Comparison of ENCODE assay signal across 1 cellular context in the genomic region with DNA sequence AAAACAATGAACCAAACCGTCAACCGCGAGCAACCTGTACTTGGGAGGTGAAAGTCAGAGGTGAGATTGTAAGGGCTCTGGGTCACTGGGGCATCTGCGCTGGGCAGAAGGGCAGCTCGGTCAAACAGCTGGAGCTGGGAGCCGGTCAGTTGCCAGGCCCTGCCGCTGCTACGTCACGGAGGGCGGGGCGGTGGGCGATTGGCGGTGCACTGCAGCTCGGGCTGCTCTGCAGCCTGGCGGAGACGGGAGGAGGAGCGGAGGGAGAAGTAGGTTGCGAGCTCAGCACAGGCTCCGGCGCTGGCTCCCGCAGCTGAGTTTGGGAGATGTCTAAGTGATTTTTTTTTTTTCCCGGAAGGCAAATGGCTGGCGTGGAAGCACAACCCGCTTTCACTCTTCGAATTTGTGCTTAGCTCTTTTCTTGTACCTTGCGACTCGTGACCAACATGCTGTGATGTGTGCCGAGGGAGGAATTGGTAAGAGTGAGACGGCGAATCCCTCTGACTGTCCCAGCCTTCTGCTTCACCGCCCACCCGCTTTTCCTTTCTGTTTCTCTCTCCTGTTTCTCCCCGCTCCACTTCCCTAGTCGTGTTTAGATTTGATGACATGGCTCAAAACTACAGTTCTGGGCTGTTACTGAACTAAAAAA.
A peak's percentile ranks its signal among the peaks of the same experiment; 100 is the strongest.
TF ChIP-seq lines count a peak whose summit lies in the region.

A gene (plus strand): TSS at position 229 of the 646 bp plus-strand sequence. CDS start 27,266 bp downstream, outside the sequence.

TF ChIP-seq in K562, 482 proteins besides CTCF, POLR2A, EP300 and RAD21 (continued from another document and continues in another):
- TF ChIP-seq, protein P1, sequence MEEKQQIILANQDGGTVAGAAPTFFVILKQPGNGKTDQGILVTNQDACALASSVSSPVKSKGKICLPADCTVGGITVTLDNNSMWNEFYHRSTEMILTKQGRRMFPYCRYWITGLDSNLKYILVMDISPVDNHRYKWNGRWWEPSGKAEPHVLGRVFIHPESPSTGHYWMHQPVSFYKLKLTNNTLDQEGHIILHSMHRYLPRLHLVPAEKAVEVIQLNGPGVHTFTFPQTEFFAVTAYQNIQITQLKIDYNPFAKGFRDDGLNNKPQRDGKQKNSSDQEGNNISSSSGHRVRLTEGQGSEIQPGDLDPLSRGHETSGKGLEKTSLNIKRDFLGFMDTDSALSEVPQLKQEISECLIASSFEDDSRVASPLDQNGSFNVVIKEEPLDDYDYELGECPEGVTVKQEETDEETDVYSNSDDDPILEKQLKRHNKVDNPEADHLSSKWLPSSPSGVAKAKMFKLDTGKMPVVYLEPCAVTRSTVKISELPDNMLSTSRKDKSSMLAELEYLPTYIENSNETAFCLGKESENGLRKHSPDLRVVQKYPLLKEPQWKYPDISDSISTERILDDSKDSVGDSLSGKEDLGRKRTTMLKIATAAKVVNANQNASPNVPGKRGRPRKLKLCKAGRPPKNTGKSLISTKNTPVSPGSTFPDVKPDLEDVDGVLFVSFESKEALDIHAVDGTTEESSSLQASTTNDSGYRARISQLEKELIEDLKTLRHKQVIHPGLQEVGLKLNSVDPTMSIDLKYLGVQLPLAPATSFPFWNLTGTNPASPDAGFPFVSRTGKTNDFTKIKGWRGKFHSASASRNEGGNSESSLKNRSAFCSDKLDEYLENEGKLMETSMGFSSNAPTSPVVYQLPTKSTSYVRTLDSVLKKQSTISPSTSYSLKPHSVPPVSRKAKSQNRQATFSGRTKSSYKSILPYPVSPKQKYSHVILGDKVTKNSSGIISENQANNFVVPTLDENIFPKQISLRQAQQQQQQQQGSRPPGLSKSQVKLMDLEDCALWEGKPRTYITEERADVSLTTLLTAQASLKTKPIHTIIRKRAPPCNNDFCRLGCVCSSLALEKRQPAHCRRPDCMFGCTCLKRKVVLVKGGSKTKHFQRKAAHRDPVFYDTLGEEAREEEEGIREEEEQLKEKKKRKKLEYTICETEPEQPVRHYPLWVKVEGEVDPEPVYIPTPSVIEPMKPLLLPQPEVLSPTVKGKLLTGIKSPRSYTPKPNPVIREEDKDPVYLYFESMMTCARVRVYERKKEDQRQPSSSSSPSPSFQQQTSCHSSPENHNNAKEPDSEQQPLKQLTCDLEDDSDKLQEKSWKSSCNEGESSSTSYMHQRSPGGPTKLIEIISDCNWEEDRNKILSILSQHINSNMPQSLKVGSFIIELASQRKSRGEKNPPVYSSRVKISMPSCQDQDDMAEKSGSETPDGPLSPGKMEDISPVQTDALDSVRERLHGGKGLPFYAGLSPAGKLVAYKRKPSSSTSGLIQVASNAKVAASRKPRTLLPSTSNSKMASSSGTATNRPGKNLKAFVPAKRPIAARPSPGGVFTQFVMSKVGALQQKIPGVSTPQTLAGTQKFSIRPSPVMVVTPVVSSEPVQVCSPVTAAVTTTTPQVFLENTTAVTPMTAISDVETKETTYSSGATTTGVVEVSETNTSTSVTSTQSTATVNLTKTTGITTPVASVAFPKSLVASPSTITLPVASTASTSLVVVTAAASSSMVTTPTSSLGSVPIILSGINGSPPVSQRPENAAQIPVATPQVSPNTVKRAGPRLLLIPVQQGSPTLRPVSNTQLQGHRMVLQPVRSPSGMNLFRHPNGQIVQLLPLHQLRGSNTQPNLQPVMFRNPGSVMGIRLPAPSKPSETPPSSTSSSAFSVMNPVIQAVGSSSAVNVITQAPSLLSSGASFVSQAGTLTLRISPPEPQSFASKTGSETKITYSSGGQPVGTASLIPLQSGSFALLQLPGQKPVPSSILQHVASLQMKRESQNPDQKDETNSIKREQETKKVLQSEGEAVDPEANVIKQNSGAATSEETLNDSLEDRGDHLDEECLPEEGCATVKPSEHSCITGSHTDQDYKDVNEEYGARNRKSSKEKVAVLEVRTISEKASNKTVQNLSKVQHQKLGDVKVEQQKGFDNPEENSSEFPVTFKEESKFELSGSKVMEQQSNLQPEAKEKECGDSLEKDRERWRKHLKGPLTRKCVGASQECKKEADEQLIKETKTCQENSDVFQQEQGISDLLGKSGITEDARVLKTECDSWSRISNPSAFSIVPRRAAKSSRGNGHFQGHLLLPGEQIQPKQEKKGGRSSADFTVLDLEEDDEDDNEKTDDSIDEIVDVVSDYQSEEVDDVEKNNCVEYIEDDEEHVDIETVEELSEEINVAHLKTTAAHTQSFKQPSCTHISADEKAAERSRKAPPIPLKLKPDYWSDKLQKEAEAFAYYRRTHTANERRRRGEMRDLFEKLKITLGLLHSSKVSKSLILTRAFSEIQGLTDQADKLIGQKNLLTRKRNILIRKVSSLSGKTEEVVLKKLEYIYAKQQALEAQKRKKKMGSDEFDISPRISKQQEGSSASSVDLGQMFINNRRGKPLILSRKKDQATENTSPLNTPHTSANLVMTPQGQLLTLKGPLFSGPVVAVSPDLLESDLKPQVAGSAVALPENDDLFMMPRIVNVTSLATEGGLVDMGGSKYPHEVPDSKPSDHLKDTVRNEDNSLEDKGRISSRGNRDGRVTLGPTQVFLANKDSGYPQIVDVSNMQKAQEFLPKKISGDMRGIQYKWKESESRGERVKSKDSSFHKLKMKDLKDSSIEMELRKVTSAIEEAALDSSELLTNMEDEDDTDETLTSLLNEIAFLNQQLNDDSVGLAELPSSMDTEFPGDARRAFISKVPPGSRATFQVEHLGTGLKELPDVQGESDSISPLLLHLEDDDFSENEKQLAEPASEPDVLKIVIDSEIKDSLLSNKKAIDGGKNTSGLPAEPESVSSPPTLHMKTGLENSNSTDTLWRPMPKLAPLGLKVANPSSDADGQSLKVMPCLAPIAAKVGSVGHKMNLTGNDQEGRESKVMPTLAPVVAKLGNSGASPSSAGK (IDR thresholded peaks at IDR 0.05) = peak; percentile 90
- TF ChIP-seq FOXJ3 (CRISPR knock-in tag; IDR thresholded peaks at IDR 0.05) (no peak), MAFK (IDR thresholded peaks at IDR 0.05; ENCODE audit: low read length) (no peak), ZNF584 (CRISPR knock-in tag; IDR thresholded peaks at IDR 0.05; ENCODE audit: low read depth) (no peak), MTA1 (IDR thresholded peaks at IDR 0.05; ENCODE audit: borderline replicate concordance) (no peak), BCL6 (CRISPR knock-in tag; IDR thresholded peaks at IDR 0.05) (no peak), ZEB2 (IDR thresholded peaks at IDR 0.05) (no peak), ESRRA (IDR thresholded peaks at IDR 0.05; ENCODE audit: borderline replicate concordance, low read depth) (no peak), NEUROD1 (IDR thresholded peaks at IDR 0.05; ENCODE audit: borderline replicate concordance, low read depth, low read length, partially characterized antibody) (no peak), SOX6 (IDR thresholded peaks at IDR 0.05) (no peak; the same call in 1 of the 2 replicates), SREBF1 (IDR thresholded peaks at IDR 0.05; ENCODE audit: borderline replicate concordance, low read depth, low read length) (no peak), NELFE (IDR thresholded peaks at IDR 0.05; ENCODE audit: insufficient read depth, insufficient read length) (no peak), MAZ (CRISPR knock-in tag; conservative IDR thresholded peaks at IDR 0.05 in 1 of 2, IDR thresholded peaks at IDR 0.05 in 1 of 2) (peak in 1 of 2 experiments; percentile 45; a peak in 1 of 4 replicates), DACH1 (IDR thresholded peaks at IDR 0.05; ENCODE audit: partially characterized antibody) (no peak), ZNF79 (CRISPR knock-in tag; IDR thresholded peaks at IDR 0.05; ENCODE audit: low read depth) (no peak), RBM17 (IDR thresholded peaks at IDR 0.05; ENCODE audit: borderline replicate concordance, low read depth, low read length) (no peak), MEF2A (IDR thresholded peaks at IDR 0.05; ENCODE audit: control insufficient read depth, low read depth, low read length) (no peak), ZNF436 (CRISPR knock-in tag; IDR thresholded peaks at IDR 0.05) (no peak), RBM14 (IDR thresholded peaks at IDR 0.05; ENCODE audit: borderline replicate concordance, insufficient read depth, low read depth, low read length) (no peak), BRD4 (IDR thresholded peaks at IDR 0.05) (no peak), BMI1 (IDR thresholded peaks at IDR 0.05; ENCODE audit: low read length) (no peak), U2AF1 (optimal IDR thresholded peaks at IDR 0.05; ENCODE audit: low read depth, low read length) (no peak), RCOR1 (IDR thresholded peaks at IDR 0.05; ENCODE audit: borderline replicate concordance in 1 of 2, low read depth in 2 of 2, low read length in 2 of 2) (no peak), ZNF766 (CRISPR knock-in tag; conservative IDR thresholded peaks at IDR 0.05) (no peak)
- TF ChIP-seq, protein P2, sequence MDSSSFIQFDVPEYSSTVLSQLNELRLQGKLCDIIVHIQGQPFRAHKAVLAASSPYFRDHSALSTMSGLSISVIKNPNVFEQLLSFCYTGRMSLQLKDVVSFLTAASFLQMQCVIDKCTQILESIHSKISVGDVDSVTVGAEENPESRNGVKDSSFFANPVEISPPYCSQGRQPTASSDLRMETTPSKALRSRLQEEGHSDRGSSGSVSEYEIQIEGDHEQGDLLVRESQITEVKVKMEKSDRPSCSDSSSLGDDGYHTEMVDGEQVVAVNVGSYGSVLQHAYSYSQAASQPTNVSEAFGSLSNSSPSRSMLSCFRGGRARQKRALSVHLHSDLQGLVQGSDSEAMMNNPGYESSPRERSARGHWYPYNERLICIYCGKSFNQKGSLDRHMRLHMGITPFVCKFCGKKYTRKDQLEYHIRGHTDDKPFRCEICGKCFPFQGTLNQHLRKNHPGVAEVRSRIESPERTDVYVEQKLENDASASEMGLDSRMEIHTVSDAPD (CRISPR knock-in tag; IDR thresholded peaks at IDR 0.05) = no peak
- TF ChIP-seq, protein P3, sequence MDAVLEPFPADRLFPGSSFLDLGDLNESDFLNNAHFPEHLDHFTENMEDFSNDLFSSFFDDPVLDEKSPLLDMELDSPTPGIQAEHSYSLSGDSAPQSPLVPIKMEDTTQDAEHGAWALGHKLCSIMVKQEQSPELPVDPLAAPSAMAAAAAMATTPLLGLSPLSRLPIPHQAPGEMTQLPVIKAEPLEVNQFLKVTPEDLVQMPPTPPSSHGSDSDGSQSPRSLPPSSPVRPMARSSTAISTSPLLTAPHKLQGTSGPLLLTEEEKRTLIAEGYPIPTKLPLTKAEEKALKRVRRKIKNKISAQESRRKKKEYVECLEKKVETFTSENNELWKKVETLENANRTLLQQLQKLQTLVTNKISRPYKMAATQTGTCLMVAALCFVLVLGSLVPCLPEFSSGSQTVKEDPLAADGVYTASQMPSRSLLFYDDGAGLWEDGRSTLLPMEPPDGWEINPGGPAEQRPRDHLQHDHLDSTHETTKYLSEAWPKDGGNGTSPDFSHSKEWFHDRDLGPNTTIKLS (IDR thresholded peaks at IDR 0.05; ENCODE audit: borderline replicate concordance, low read depth) = no peak; the same call in 1 of the 2 replicates
- TF ChIP-seq, protein P4, sequence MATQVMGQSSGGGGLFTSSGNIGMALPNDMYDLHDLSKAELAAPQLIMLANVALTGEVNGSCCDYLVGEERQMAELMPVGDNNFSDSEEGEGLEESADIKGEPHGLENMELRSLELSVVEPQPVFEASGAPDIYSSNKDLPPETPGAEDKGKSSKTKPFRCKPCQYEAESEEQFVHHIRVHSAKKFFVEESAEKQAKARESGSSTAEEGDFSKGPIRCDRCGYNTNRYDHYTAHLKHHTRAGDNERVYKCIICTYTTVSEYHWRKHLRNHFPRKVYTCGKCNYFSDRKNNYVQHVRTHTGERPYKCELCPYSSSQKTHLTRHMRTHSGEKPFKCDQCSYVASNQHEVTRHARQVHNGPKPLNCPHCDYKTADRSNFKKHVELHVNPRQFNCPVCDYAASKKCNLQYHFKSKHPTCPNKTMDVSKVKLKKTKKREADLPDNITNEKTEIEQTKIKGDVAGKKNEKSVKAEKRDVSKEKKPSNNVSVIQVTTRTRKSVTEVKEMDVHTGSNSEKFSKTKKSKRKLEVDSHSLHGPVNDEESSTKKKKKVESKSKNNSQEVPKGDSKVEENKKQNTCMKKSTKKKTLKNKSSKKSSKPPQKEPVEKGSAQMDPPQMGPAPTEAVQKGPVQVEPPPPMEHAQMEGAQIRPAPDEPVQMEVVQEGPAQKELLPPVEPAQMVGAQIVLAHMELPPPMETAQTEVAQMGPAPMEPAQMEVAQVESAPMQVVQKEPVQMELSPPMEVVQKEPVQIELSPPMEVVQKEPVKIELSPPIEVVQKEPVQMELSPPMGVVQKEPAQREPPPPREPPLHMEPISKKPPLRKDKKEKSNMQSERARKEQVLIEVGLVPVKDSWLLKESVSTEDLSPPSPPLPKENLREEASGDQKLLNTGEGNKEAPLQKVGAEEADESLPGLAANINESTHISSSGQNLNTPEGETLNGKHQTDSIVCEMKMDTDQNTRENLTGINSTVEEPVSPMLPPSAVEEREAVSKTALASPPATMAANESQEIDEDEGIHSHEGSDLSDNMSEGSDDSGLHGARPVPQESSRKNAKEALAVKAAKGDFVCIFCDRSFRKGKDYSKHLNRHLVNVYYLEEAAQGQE (CRISPR knock-in tag; IDR thresholded peaks at IDR 0.05; ENCODE audit: low read depth) = no peak
- TF ChIP-seq, protein P5, sequence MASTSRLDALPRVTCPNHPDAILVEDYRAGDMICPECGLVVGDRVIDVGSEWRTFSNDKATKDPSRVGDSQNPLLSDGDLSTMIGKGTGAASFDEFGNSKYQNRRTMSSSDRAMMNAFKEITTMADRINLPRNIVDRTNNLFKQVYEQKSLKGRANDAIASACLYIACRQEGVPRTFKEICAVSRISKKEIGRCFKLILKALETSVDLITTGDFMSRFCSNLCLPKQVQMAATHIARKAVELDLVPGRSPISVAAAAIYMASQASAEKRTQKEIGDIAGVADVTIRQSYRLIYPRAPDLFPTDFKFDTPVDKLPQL (IDR thresholded peaks at IDR 0.05; ENCODE audit: extremely low read depth, insufficient read length) = no peak
- TF ChIP-seq, protein P6, sequence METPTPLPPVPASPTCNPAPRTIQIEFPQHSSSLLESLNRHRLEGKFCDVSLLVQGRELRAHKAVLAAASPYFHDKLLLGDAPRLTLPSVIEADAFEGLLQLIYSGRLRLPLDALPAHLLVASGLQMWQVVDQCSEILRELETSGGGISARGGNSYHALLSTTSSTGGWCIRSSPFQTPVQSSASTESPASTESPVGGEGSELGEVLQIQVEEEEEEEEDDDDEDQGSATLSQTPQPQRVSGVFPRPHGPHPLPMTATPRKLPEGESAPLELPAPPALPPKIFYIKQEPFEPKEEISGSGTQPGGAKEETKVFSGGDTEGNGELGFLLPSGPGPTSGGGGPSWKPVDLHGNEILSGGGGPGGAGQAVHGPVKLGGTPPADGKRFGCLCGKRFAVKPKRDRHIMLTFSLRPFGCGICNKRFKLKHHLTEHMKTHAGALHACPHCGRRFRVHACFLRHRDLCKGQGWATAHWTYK (CRISPR knock-in tag; IDR thresholded peaks at IDR 0.05) = no peak
- TF ChIP-seq, protein P7, sequence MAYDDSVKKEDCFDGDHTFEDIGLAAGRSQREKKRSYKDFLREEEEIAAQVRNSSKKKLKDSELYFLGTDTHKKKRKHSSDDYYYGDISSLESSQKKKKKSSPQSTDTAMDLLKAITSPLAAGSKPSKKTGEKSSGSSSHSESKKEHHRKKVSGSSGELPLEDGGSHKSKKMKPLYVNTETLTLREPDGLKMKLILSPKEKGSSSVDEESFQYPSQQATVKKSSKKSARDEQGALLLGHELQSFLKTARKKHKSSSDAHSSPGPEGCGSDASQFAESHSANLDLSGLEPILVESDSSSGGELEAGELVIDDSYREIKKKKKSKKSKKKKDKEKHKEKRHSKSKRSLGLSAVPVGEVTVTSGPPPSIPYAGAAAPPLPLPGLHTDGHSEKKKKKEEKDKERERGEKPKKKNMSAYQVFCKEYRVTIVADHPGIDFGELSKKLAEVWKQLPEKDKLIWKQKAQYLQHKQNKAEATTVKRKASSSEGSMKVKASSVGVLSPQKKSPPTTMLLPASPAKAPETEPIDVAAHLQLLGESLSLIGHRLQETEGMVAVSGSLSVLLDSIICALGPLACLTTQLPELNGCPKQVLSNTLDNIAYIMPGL (CRISPR knock-in tag; IDR thresholded peaks at IDR 0.05) = no peak
